In the genomic region with DNA sequence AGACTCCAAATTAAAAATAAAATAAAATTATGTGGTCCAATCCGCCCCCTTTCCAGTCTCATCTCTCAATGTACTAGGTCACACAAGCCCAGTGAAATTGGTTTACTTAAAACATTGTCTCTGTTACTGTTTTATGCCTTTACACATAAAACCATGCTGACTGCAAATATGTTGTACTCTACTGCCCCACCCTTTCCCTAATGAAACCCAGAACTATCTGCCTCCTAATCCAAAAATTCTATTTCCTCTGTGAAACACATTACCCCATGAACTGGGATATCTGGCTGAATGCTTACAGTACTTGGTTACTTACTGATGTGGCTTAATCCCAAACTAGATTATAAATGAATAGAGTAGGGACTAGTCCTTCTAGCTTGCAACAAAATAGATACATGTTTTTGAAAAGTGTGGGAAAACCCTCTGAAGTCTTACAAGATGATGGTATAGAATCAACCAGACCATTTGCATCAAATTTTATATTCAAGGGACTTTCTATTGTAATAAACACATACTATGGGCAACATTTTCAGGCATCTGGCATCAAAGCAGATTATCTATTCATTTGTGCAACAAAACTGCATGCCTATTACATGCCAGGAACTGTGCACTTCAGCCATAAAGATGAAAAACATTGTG, we compare ENCODE assay signal across 1 cellular context.
TF ChIP-seq lines count a peak whose summit lies in the region.

No MANE protein-coding gene starts in this region.

TF ChIP-seq in HepG2, 621 proteins besides CTCF, POLR2A, EP300 and RAD21:
- TF ChIP-seq SIX4 (CRISPR knock-in tag; IDR thresholded peaks at IDR 0.05): no peak
